22 cellular contexts compared by ENCODE assay signal in the genomic region with DNA sequence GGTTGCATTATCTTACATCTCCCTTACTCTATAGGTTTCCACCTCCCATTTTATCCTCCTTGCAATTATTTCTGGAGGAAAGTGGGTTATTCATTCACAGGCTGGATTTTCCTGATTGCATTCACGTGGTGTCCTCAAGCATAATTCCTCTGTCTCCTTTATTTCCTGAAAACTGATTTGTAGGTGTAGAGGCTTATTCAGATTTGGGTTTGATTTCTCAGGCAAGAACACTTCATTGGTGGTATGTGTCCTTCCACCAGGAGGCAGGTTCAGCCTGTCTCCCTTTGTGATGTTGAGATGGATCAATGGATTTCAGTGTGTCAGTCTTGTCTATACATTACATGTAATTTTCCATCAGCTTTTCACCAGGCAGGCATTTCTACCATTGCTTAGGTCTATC. TPM values are rescaled to one million over a fixed set of nuclear protein-coding genes. Genes with fewer than 3 reads are reported as not detected.
DNase-seq lines count a peak whose midpoint lies in the region; ATAC-seq and TF ChIP-seq lines count a peak whose summit lies in the region.
"Had no signal": no experiment of that assay in that cellular context is flagged by ENCODE, and none has a peak within 500 bp of the region (broad histone marks: within the 10 kb centered on the region; RNA-seq: fewer than 3 reads in every experiment).

No MANE protein-coding gene starts in this region.

- no peak overlapping the region for H3K4me3 ChIP-seq in SK-N-SH (ENCODE audit: low read depth in 2 of 2, low read length in 1 of 2)
- no peak overlapping the region for H3K4me3 ChIP-seq in WERI-Rb-1 (ENCODE audit: low read depth, low read length)
- H3K4me3 ChIP-seq: A549, skin epidermis had no signal

- H3K4me2 ChIP-seq in SK-N-SH, result no peak overlapping the region
- H3K4me2 ChIP-seq: A549 had no signal

- H3K27ac ChIP-seq in SK-N-SH (ENCODE audit: low read depth in 2 of 2, low read length in 1 of 2) (no peak overlapping the region), WERI-Rb-1 (no peak overlapping the region), foreskin keratinocyte (no peak overlapping the region)
- no peak overlapping the region for H3K27ac ChIP-seq in CD4-positive, alpha-beta T cell (ENCODE audit: low read depth, low read length)
- H3K27ac ChIP-seq: A549, C4-2B, skin epidermis had no signal

- H3K9ac ChIP-seq in SK-N-SH, result no peak overlapping the region

- no peak for ATAC-seq in SK-N-SH treated with all-trans-retinoic acid at 6 μM for 48 hours
- ATAC-seq in foreskin keratinocyte, result no peak
- no peak for ATAC-seq in CD4-positive, alpha-beta T cell (ENCODE audit: poor library complexity)
- ATAC-seq: A549 had no signal

- no peaks in the 10 kb centered on the region for H4K20me1 ChIP-seq in SK-N-SH (ENCODE audit: insufficient read depth)

- no peaks in the 10 kb centered on the region for H3F3A ChIP-seq in SK-N-SH (replicated peaks; ENCODE audit: insufficient read depth)

- H3K4me3 Mint-ChIP-seq in type B pancreatic cell, result no peak overlapping the region
- no peak overlapping the region for H3K4me3 Mint-ChIP-seq in CD4-positive, alpha-beta T cell
- H3K4me3 Mint-ChIP-seq: activated CD4-positive, alpha-beta T cell treated with anti-CD3 and anti-CD28 coated beads, Interleukin-2, amount 10 ng/mL, durations not matched to agents 7 days and 5 days; naive B cell had no signal

- no peak overlapping the region for H3K27ac Mint-ChIP-seq in type B pancreatic cell
- H3K27ac Mint-ChIP-seq in CD4-positive, alpha-beta T cell, result no peak overlapping the region
- H3K27ac Mint-ChIP-seq: activated CD4-positive, alpha-beta T cell treated with anti-CD3 and anti-CD28 coated beads, Interleukin-2, amount 10 ng/mL, durations not matched to agents 7 days and 5 days had no signal

- POLR2A ChIA-PET in SK-N-SH (lab: Yijun Ruan, JAX), result no interaction called here
- POLR2A ChIA-PET in CD4-positive, alpha-beta T cell (lab: Charles Lee), result no interaction called here

- no peak for DNase-seq in SK-N-SH
- no peak for DNase-seq in WERI-Rb-1
- no peak for DNase-seq in foreskin keratinocyte
- no peak for DNase-seq in type B pancreatic cell (ENCODE audit: extremely low spot score, unreplicated experiment)
- no peak for DNase-seq in CD4-positive, alpha-beta T cell
- DNase-seq in NOMO-1 (lab: John Stamatoyannopoulos, UW; ENCODE audit: unreplicated experiment in 2 of 2), result no peak
- DNase-seq in activated naive CD4-positive, alpha-beta T cell treated with anti-CD3 and anti-CD28 coated beads, Interleukin-2, amount 50 U/mL, for 16 hours, result no peak
- DNase-seq: activated CD4-positive, alpha-beta T cell treated with anti-CD3 and anti-CD28 coated beads, Interleukin-2, amount 10 ng/mL, durations not matched to agents 7 days and 5 days; activated CD8-positive, alpha-beta memory T cell treated with anti-CD3 and anti-CD28 coated beads, Interleukin-2, amount 50 U/mL, for 4 hours; activated gamma-delta T cell; central memory CD4-positive, alpha-beta T cell; DMS 273 treated with DMSO at 0.1 percent for 48 hours; KBM-7; naive B cell; NCI-H1930; NCI-H446 treated with DMSO at 0.1 percent for 48 hours; stimulated activated CD4-positive, alpha-beta T cell treated with anti-CD3 and anti-CD28 coated beads, Interleukin-4, amount 100 ng/mL, for 1 hour had no signal

- peaks cover 8% of the 10 kb centered on the region for H3K36me3 Mint-ChIP-seq in type B pancreatic cell
- H3K36me3 Mint-ChIP-seq in CD4-positive, alpha-beta T cell (ENCODE audit: low read depth), result peaks cover 35% of the 10 kb centered on the region

- no peaks in the 10 kb centered on the region for H3K27me3 Mint-ChIP-seq in type B pancreatic cell
- H3K27me3 Mint-ChIP-seq in CD4-positive, alpha-beta T cell, result no peaks in the 10 kb centered on the region
- H3K27me3 Mint-ChIP-seq: activated CD4-positive, alpha-beta T cell treated with anti-CD3 and anti-CD28 coated beads, Interleukin-2, amount 10 ng/mL, durations not matched to agents 7 days and 5 days; naive B cell had no signal

- no peak for TF ChIP-seq EP300 in SK-N-SH (IDR thresholded peaks at IDR 0.05; ENCODE audit: borderline replicate concordance in 1 of 2, low read depth in 1 of 2, low read length in 1 of 2)

- no peak overlapping the region for H2AFZ ChIP-seq in SK-N-SH (ENCODE audit: low read depth)

- H3K79me2 ChIP-seq in SK-N-SH (ENCODE audit: insufficient read depth), result no peaks in the 10 kb centered on the region

- H3K9me3 Mint-ChIP-seq in type B pancreatic cell, result no peaks in the 10 kb centered on the region
- H3K9me3 Mint-ChIP-seq in CD4-positive, alpha-beta T cell, result no peaks in the 10 kb centered on the region
- H3K9me3 Mint-ChIP-seq: activated CD4-positive, alpha-beta T cell treated with anti-CD3 and anti-CD28 coated beads, Interleukin-2, amount 10 ng/mL, durations not matched to agents 7 days and 5 days; naive B cell had no signal

- no peaks in the 10 kb centered on the region for H3K4me1 ChIP-seq in SK-N-SH (ENCODE audit: control insufficient read depth in 1 of 2, insufficient read depth in 2 of 2, low read depth in 1 of 2, low read length in 1 of 2)
- H3K4me1 ChIP-seq in foreskin keratinocyte, result no peaks in the 10 kb centered on the region

- H3K9me3 ChIP-seq in SK-N-SH, result no peaks in the 10 kb centered on the region
- H3K9me3 ChIP-seq in WERI-Rb-1 (ENCODE audit: severe bottlenecking), result no peaks in the 10 kb centered on the region
- H3K9me3 ChIP-seq in CD4-positive, alpha-beta T cell (ENCODE audit: control insufficient read depth, low read length), result no peaks in the 10 kb centered on the region
- H3K9me3 ChIP-seq: A549 had no signal

- intact Hi-C loops in CD4-positive, alpha-beta T cell (cut with DNase I, micrococcal nuclease), result no loop called here

- TF ChIP-seq CTCF in SK-N-SH (IDR thresholded peaks at IDR 0.05), result 0 out of 2 replicates have a peak, but pooled peaks have one; percentile 7
- peak; percentile 49 for TF ChIP-seq CTCF in WERI-Rb-1 (IDR thresholded peaks at IDR 0.05; ENCODE audit: low read depth, low read length)
- TF ChIP-seq CTCF in foreskin keratinocyte (conservative IDR thresholded peaks at IDR 0.05), result peak; percentile 28
- TF ChIP-seq CTCF in type B pancreatic cell (conservative IDR thresholded peaks at IDR 0.05), result peak; percentile 27
- TF ChIP-seq CTCF in CD4-positive, alpha-beta T cell (IDR thresholded peaks at IDR 0.05), result no peak

- CTCF ChIA-PET in SK-N-SH (lab: Yijun Ruan, JAX), result interaction anchor here (2.0 kb wide), 1 partner anchor 18 kb away, joined by 14 read pairs; a partner anchor contains a TSS
- CTCF ChIA-PET in CD4-positive, alpha-beta T cell (lab: Charles Lee), result no interaction called here

- H3K27me3 ChIP-seq in SK-N-SH (ENCODE audit: insufficient read depth) (no peaks in the 10 kb centered on the region), WERI-Rb-1 (ENCODE audit: insufficient read depth, low read depth, severe bottlenecking) (no peaks in the 10 kb centered on the region), foreskin keratinocyte (no peaks in the 10 kb centered on the region)
- no peaks in the 10 kb centered on the region for H3K27me3 ChIP-seq in CD4-positive, alpha-beta T cell (ENCODE audit: control insufficient read depth, insufficient read depth, low read length)

- WGBS in SK-N-SH (ENCODE audit: low lambda C conversion rate), result 94% methylated on average over 1 of the region's 1 CpG

- H3K36me3 ChIP-seq in SK-N-SH (replicated peaks in 1 of 2; ENCODE audit: control insufficient read depth in 1 of 2, insufficient read depth in 2 of 2, low read length in 1 of 2) (peaks cover 11 to 35% of the 10 kb centered on the region in 2 experiments), WERI-Rb-1 (peaks cover 25% of the 10 kb centered on the region)

- no peaks in the 10 kb centered on the region for H3K9me2 ChIP-seq in SK-N-SH

- no peak for TF ChIP-seq RAD21 in SK-N-SH (IDR thresholded peaks at IDR 0.05; ENCODE audit: low read length)

- H3K4me1 Mint-ChIP-seq in type B pancreatic cell (ENCODE audit: unreplicated experiment), result no peaks in the 10 kb centered on the region
- H3K4me1 Mint-ChIP-seq in CD4-positive, alpha-beta T cell (ENCODE audit: low read depth), result no peaks in the 10 kb centered on the region
- H3K4me1 Mint-ChIP-seq: activated CD4-positive, alpha-beta T cell treated with anti-CD3 and anti-CD28 coated beads, Interleukin-2, amount 10 ng/mL, durations not matched to agents 7 days and 5 days; naive B cell had no signal

TF ChIP-seq in SK-N-SH, 30 proteins besides CTCF, POLR2A, EP300 and RAD21 (continues in another document):
- no peak for TF ChIP-seq RXRA (IDR thresholded peaks at IDR 0.05; ENCODE audit: borderline replicate concordance, low read depth)

TF ChIP-seq in SK-N-SH treated with all-trans-retinoic acid at 6 μM for 48 hours, 23 proteins besides CTCF, POLR2A, EP300 and RAD21 (continues in another document):
- TF ChIP-seq TOX (CRISPR knock-in tag; IDR thresholded peaks at IDR 0.05; ENCODE audit: borderline replicate concordance), result no peak
- TF ChIP-seq ZFP3 (CRISPR knock-in tag; IDR thresholded peaks at IDR 0.05), result no peak

RNA-seq across cellular contexts. Expression of a gene that starts 17.3 kb away (rescaled TPM):
- polyA plus RNA-seq in SK-N-SH (2012; rRNA removed) (263 and 287 TPM in 2 replicates), foreskin keratinocyte (147 and 170 TPM in 2 replicates)
- polyA plus RNA-seq in SK-N-SH (2012; cell fraction: cytosol; rRNA removed), result 156 and 218 TPM in 2 replicates
- polyA plus RNA-seq in SK-N-SH (2012; cell fraction: nucleus; rRNA removed), result 107 and 171 TPM in 2 replicates
- total RNA-seq in foreskin keratinocyte (82.3 and 89.4 TPM in 2 replicates), type B pancreatic cell (ENCODE audit: low replicate concordance) (47.8 and 52.3 TPM in 2 replicates)
- total RNA-seq in CD4-positive, alpha-beta T cell, result 10 to 100 TPM; 27.3 to 30.6 TPM

RNA-seq across cellular contexts. Expression of a gene that starts 30.0 kb away (rescaled TPM):
- polyA plus RNA-seq in SK-N-SH (2012; rRNA removed) (36.8 and 37.7 TPM in 2 replicates), foreskin keratinocyte (32.3 and 33.7 TPM in 2 replicates)
- 13.6 and 15.6 TPM in 2 replicates for polyA plus RNA-seq in SK-N-SH (2012; cell fraction: cytosol; rRNA removed)
- 241 and 294 TPM in 2 replicates for polyA plus RNA-seq in SK-N-SH (2012; cell fraction: nucleus; rRNA removed)
- total RNA-seq in foreskin keratinocyte (39.4 and 46.7 TPM in 2 replicates), type B pancreatic cell (ENCODE audit: low replicate concordance) (29.5 and 49.5 TPM in 2 replicates)
- total RNA-seq in CD4-positive, alpha-beta T cell, result 10 to 100 TPM; 75.5 to 79.2 TPM

RNA-seq across cellular contexts. Expression of a gene that starts 31.3 kb away (rescaled TPM):
- polyA plus RNA-seq in SK-N-SH (2012; rRNA removed) (0.91 and 0.94 TPM in 2 replicates), foreskin keratinocyte (0.02 and 0.06 TPM in 2 replicates)
- 0.44 and 0.79 TPM in 2 replicates for polyA plus RNA-seq in SK-N-SH (2012; cell fraction: cytosol; rRNA removed)
- 3.3 TPM in 2 replicates for polyA plus RNA-seq in SK-N-SH (2012; cell fraction: nucleus; rRNA removed)
- total RNA-seq in foreskin keratinocyte (0.03 and 0.04 TPM in 2 replicates), type B pancreatic cell (ENCODE audit: low replicate concordance) (0.93 and 1.7 TPM in 2 replicates)
- total RNA-seq in CD4-positive, alpha-beta T cell, result not detected
- total RNA-seq: ureter had no signal

RNA-seq across cellular contexts. Expression of a gene that starts 40.9 kb away (rescaled TPM):
- 31.7 and 33.8 TPM in 2 replicates for polyA plus RNA-seq in SK-N-SH (2012; rRNA removed)
- polyA plus RNA-seq in SK-N-SH (2012; cell fraction: cytosol; rRNA removed), result 19.6 and 25.8 TPM in 2 replicates
- 31.2 and 32.7 TPM in 2 replicates for polyA plus RNA-seq in SK-N-SH (2012; cell fraction: nucleus; rRNA removed)
- total RNA-seq in foreskin keratinocyte, result 29.1 and 30.0 TPM in 2 replicates
- polyA plus RNA-seq in foreskin keratinocyte, result 24.4 and 27.4 TPM in 2 replicates
- 35.2 and 38.2 TPM in 2 replicates for total RNA-seq in type B pancreatic cell (ENCODE audit: low replicate concordance)
- 10 to 100 TPM; 22.8 to 23.7 TPM for total RNA-seq in CD4-positive, alpha-beta T cell
